Comparison of ENCODE assay signal across 18 cellular contexts in genomic region chrX:53711446-53711845, GRCh38. TPM values are rescaled to one million over a fixed set of nuclear protein-coding genes. Genes with fewer than 3 reads are reported as not detected.
DNase-seq lines count a peak whose midpoint lies in the region; ATAC-seq and TF ChIP-seq lines count a peak whose summit lies in the region.
"Had no signal": no experiment of that assay in that cellular context is flagged by ENCODE, and none has a peak within 500 bp of the region (broad histone marks: within the 10 kb centered on the region; RNA-seq: fewer than 3 reads in every experiment).

No MANE protein-coding gene starts in this region.

- H3K36me3 Mint-ChIP-seq in T-helper 2 cell treated with Interferon-gamma antibody and Interleukin-4, amounts not matched to agents 5 μg/mL and 100 μg/mL, for 36 hours (ENCODE audit: low read depth) = peaks cover 36% of the 10 kb centered on the region
- no peaks in the 10 kb centered on the region for H3K36me3 Mint-ChIP-seq in MCF 10A (ENCODE audit: insufficient read depth, unreplicated experiment)

- intact Hi-C loops in MCF 10A (cut with micrococcal nuclease) = no loop called here
- intact Hi-C loops in breast epithelium (cut with DNase I; ENCODE audit: low total_unique reads) = no loop called here
- intact Hi-C loops in mammary epithelial cell (cut with micrococcal nuclease) = no loop called here

- no peak for DNase-seq in T-helper 2 cell treated with Interferon-gamma antibody and Interleukin-4, amounts not matched to agents 5 μg/mL and 100 μg/mL, for 36 hours (ENCODE audit: low spot score)
- DNase-seq in T-helper 2 cell = no peak
- peak; percentile 26 for DNase-seq in MCF 10A (ENCODE audit: unreplicated experiment)
- DNase-seq in breast epithelium (ENCODE audit: low spot score in 2 of 2) = no peak
- DNase-seq in mammary epithelial cell = peak; percentile 65
- no peak for DNase-seq in SHP77 (lab: John Stamatoyannopoulos, UW)
- DNase-seq in HCEC 1CT = no peak
- DNase-seq: CD4-positive, alpha-beta T cell; KBM-7; NCI-H146; NCI-H2081; NCI-H510A treated with DMSO at 0.1 percent for 48 hours; NCI-H82; Right ventricle myocardium superior had no signal

- no peaks in the 10 kb centered on the region for H3K9me3 Mint-ChIP-seq in T-helper 2 cell treated with Interferon-gamma antibody and Interleukin-4, amounts not matched to agents 5 μg/mL and 100 μg/mL, for 36 hours
- no peaks in the 10 kb centered on the region for H3K9me3 Mint-ChIP-seq in MCF 10A (ENCODE audit: unreplicated experiment)
- H3K9me3 Mint-ChIP-seq: CD4-positive, alpha-beta T cell had no signal

- ATAC-seq in HG03571 (IDR thresholded peaks at IDR 0.05; ENCODE audit: unreplicated experiment) = no peak
- ATAC-seq: HCT116 had no signal

- POLR2A ChIA-PET in MCF 10A (lab: Yijun Ruan, JAX) = interaction anchor here (0.7 to 2.7 kb wide), 4 partner anchors 15 to 729 kb away, joined by 3 to 15 read pairs (median 7); partner anchors contain the start of genes HUWE1 and TSR2

- H3K27me3 ChIP-seq in breast epithelium (peaks cover 0 to 19% of the 10 kb centered on the region in 2 donors), mammary epithelial cell (ENCODE audit: insufficient read depth, low read length) (no peaks in the 10 kb centered on the region)

- dilution Hi-C loops in mammary epithelial cell (cut with HindIII; ENCODE audit: low sequenced_read_pairs) = no loop called here

- no peak overlapping the region for H3K27ac ChIP-seq in breast epithelium
- H3K27ac ChIP-seq in mammary epithelial cell (ENCODE audit: insufficient read depth, low read depth, low read length) = no peak overlapping the region
- H3K27ac ChIP-seq: 22Rv1 had no signal

- no peaks in the 10 kb centered on the region for H3K27me3 Mint-ChIP-seq in T-helper 2 cell treated with Interferon-gamma antibody and Interleukin-4, amounts not matched to agents 5 μg/mL and 100 μg/mL, for 36 hours (ENCODE audit: low read depth)
- H3K27me3 Mint-ChIP-seq in MCF 10A (ENCODE audit: insufficient read depth, unreplicated experiment) = peaks cover 39% of the 10 kb centered on the region
- H3K27me3 Mint-ChIP-seq: B cell; CD4-positive, alpha-beta T cell had no signal

- 39% methylated on average over 6 of the region's 6 CpGs for WGBS in mammary epithelial cell (ENCODE audit: low coverage, missing lambda C conversion rate)

- H3K36me3 ChIP-seq in breast epithelium (no peaks in the 10 kb centered on the region), mammary epithelial cell (ENCODE audit: insufficient read depth, low read length) (no peaks in the 10 kb centered on the region)

- no peak overlapping the region for H2AFZ ChIP-seq in mammary epithelial cell (ENCODE audit: low read depth, low read length)

- H3K79me2 ChIP-seq in mammary epithelial cell (ENCODE audit: insufficient read depth, low read length) = no peaks in the 10 kb centered on the region

- H3K9me3 ChIP-seq in breast epithelium (no peaks in the 10 kb centered on the region), mammary epithelial cell (replicated peaks; ENCODE audit: insufficient read depth, low read length) (no peaks in the 10 kb centered on the region)

- BruUV-seq in MCF 10A (replicated peaks; lab: Mats Ljungman, UMichigan) (no TSS peak), mammary epithelial cell (replicated peaks; lab: Mats Ljungman, UMichigan) (no TSS peak)

- H3K4me1 ChIP-seq in breast epithelium (peaks cover 0 to 10% of the 10 kb centered on the region in 2 donors), mammary epithelial cell (ENCODE audit: insufficient read depth, low read length) (peaks cover 30% of the 10 kb centered on the region)

- H3K9ac ChIP-seq in mammary epithelial cell (ENCODE audit: insufficient read depth, low read length) = no peak overlapping the region

- H3K4me3 ChIP-seq in breast epithelium = no peak overlapping the region
- H3K4me3 ChIP-seq in mammary epithelial cell (replicated peaks in 1 of 3; ENCODE audit: insufficient read depth in 1 of 3, low read depth in 2 of 3, low read length in 3 of 3) = no peak overlapping the region

- in situ Hi-C loops in mammary epithelial cell (cut with MboI; ENCODE audit: low sequenced_read_pairs in 2 of 2) = no loop called here

- H3K4me3 Mint-ChIP-seq in T-helper 2 cell treated with Interferon-gamma antibody and Interleukin-4, amounts not matched to agents 5 μg/mL and 100 μg/mL, for 36 hours = peak overlapping the region; percentile 32
- no peak overlapping the region for H3K4me3 Mint-ChIP-seq in MCF 10A (ENCODE audit: unreplicated experiment)
- H3K4me3 Mint-ChIP-seq: B cell; CD4-positive, alpha-beta T cell had no signal

- CTCF ChIA-PET in MCF 10A (lab: Yijun Ruan, JAX) (interaction anchor here (0.8 kb wide), 1 partner anchor 12 kb away, joined by 4 read pairs; no protein-coding TSS in a partner anchor), mammary epithelial cell (lab: Charles Lee; ENCODE audit: low non-redundant PET) (no interaction called here)

- TF ChIP-seq CTCF in MCF 10A (IDR thresholded peaks at IDR 0.05; ENCODE audit: unreplicated experiment) (no peak), breast epithelium (IDR thresholded peaks at IDR 0.05) (no peak), mammary epithelial cell (conservative IDR thresholded peaks at IDR 0.05 in 1 of 2, IDR thresholded peaks at IDR 0.05 in 1 of 2; ENCODE audit: extremely low read depth in 1 of 2, insufficient read depth in 1 of 2, low read depth in 1 of 2, low read length in 2 of 2) (no peak)

- H3K27ac Mint-ChIP-seq in T-helper 2 cell treated with Interferon-gamma antibody and Interleukin-4, amounts not matched to agents 5 μg/mL and 100 μg/mL, for 36 hours = peak overlapping the region; percentile 20
- no peak overlapping the region for H3K27ac Mint-ChIP-seq in MCF 10A (ENCODE audit: low read depth, unreplicated experiment)
- H3K27ac Mint-ChIP-seq: B cell; CD4-positive, alpha-beta T cell had no signal

- H3K4me2 ChIP-seq in mammary epithelial cell (ENCODE audit: insufficient read depth, low read depth, low read length) = no peak overlapping the region

- no peak for TF ChIP-seq POLR2A in breast epithelium (IDR thresholded peaks at IDR 0.05)

- peaks cover 27% of the 10 kb centered on the region for H3K4me1 Mint-ChIP-seq in T-helper 2 cell treated with Interferon-gamma antibody and Interleukin-4, amounts not matched to agents 5 μg/mL and 100 μg/mL, for 36 hours (ENCODE audit: low read depth)
- peaks cover 13% of the 10 kb centered on the region for H3K4me1 Mint-ChIP-seq in MCF 10A (ENCODE audit: insufficient read depth, unreplicated experiment)

- no peaks in the 10 kb centered on the region for H4K20me1 ChIP-seq in mammary epithelial cell (ENCODE audit: insufficient read depth, low read length)

RNA-seq across cellular contexts. Expression of gene HUWE1, which starts 24.9 kb away (rescaled TPM):
- total RNA-seq in MCF 10A (2022) (274 TPM in 2 replicates), breast epithelium (100 to 1,000 TPM in 2 of 3 donors, 10 to 100 TPM in 1; 99.7 to 122 (median 108) TPM), mammary epithelial cell (100 to 1,000 TPM; 169 to 235 TPM)
- 76.2 TPM for polyA plus RNA-seq in mammary epithelial cell
- 612 TPM for polyA minus RNA-seq in mammary epithelial cell

Comparison
In these comparisons a context has a peak if more than half of its experiments do, and no peak if none do; other contexts are left out.
1. DNase-seq: peak in MCF 10A (single experiment) and mammary epithelial cell (single experiment); none in T-helper 2 cell treated with Interferon-gamma antibody and Interleukin-4, amounts not matched to agents 5 μg/mL and 100 μg/mL, for 36 hours (single experiment), T-helper 2 cell (0 of 5), breast epithelium (0 of 2), SHP77 (0 of 2) and HCEC 1CT (single experiment).